In genomic region chr6:33116881-33117711, GRCh38 we compare ENCODE assay signal across 10 cellular contexts.
DNase-seq lines count a peak whose midpoint lies in the region; ATAC-seq lines count a peak whose summit lies in the region.
"Had no signal": no experiment of that assay in that cellular context is flagged by ENCODE, and none has a peak within 500 bp of the region (broad histone marks: within the 10 kb centered on the region; RNA-seq: fewer than 3 reads in every experiment).

No MANE protein-coding gene starts in this region.

- H3K4me1 ChIP-seq in iPS-18a (ENCODE audit: control insufficient read depth, low read depth, low read length), result peaks cover 21% of the 10 kb centered on the region

- ATAC-seq in stimulated activated naive CD8-positive, alpha-beta T cell treated with anti-CD3 and anti-CD28 coated beads, Interleukin-15, Interleukin-2, amounts not matched to agents 100 U/mL and 50 U/mL, for 24 hours, result no peak

- H3K27ac ChIP-seq in iPS-18a (ENCODE audit: low read length), result peak overlapping the region; percentile 98

- H3K9me3 ChIP-seq in iPS-18a (ENCODE audit: control insufficient read depth, low read depth, low read length), result no peaks in the 10 kb centered on the region

- H3K4me3 ChIP-seq in iPS-18a (ENCODE audit: low read length), result peak overlapping the region; percentile 88

- no peaks in the 10 kb centered on the region for H3K36me3 ChIP-seq in iPS-18a (ENCODE audit: control insufficient read depth, low read depth, low read length)

- DNase-seq in activated effector memory CD4-positive, alpha-beta T cell treated with anti-CD3 and anti-CD28 coated beads, Interleukin-2, amount 50 U/mL, for 16 hours, result peak; percentile 64
- DNase-seq in activated effector memory CD4-positive, alpha-beta T cell treated with Interleukin-2 at 50 U/mL for 16 hours, result no peak
- DNase-seq in SW480 (ENCODE audit: low spot score) (peak; percentile 11), OCI-M2 (lab: John Stamatoyannopoulos, UW; ENCODE audit: unreplicated experiment) (no peak), 8988T (no peak), NCI-H446 (lab: John Stamatoyannopoulos, UW) (no peak)
- DNase-seq in stimulated activated naive CD8-positive, alpha-beta T cell treated with anti-CD3 and anti-CD28 coated beads, Interleukin-15, Interleukin-2, amounts not matched to agents 100 U/mL and 50 U/mL, for 24 hours, result peak; percentile 14
- DNase-seq: CD4-positive, CD25-positive, alpha-beta regulatory T cell; dermis blood vessel endothelial cell had no signal

- H3K27me3 ChIP-seq in iPS-18a (ENCODE audit: control insufficient read depth, insufficient read depth, low read length), result no peaks in the 10 kb centered on the region

- peak overlapping the region; percentile 98 for H3K9ac ChIP-seq in iPS-18a (ENCODE audit: low read length)

Comparison
In these comparisons a context has a peak if more than half of its experiments do, and no peak if none do; other contexts are left out.
1. DNase-seq: peak in activated effector memory CD4-positive, alpha-beta T cell treated with anti-CD3 and anti-CD28 coated beads, Interleukin-2, amount 50 U/mL, for 16 hours (single experiment), SW480 (single experiment) and stimulated activated naive CD8-positive, alpha-beta T cell treated with anti-CD3 and anti-CD28 coated beads, Interleukin-15, Interleukin-2, amounts not matched to agents 100 U/mL and 50 U/mL, for 24 hours (single experiment); none in activated effector memory CD4-positive, alpha-beta T cell treated with Interleukin-2 at 50 U/mL for 16 hours (single experiment), OCI-M2 (single experiment), 8988T (single experiment) and NCI-H446 (0 of 2).